Comparison of ENCODE assay signal across 9 cellular contexts in the genomic region with DNA sequence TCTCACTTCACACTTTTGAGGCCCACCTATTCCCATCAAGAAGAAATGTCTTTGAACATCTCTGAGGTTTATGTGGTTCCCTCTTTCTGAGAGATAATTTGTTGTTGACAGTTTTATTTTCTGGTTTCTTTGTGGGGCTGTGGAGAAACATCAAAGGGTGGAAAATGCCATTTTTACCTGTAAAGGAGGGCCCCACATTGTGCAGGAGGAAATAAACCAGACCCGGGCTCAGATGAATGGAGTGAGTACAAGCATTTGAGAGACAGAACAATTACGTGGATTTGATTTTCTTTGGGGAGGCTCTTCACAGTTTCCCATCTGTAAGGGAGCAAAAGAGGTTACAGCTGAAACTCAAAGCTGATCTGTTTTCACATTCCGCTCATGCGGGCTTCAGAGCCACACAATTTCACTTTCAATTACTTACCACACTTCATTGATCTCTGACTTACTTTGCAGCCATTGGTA. TPM values are rescaled to one million over a fixed set of nuclear protein-coding genes. Genes with fewer than 3 reads are reported as not detected.
DNase-seq lines count a peak whose midpoint lies in the region; ATAC-seq, FAIRE-seq and TF ChIP-seq lines count a peak whose summit lies in the region.
"Had no signal": no experiment of that assay in that cellular context is flagged by ENCODE, and none has a peak within 500 bp of the region (broad histone marks: within the 10 kb centered on the region; RNA-seq: fewer than 3 reads in every experiment).

No MANE protein-coding gene starts in this region.

- H3K27me3 ChIP-seq in ascending aorta (no peaks in the 10 kb centered on the region), left lung (no peaks in the 10 kb centered on the region)

- peak; percentile 68 for FAIRE-seq in GM12892 (lab: Jason Lieb, UNC)

- peaks cover 4% of the 10 kb centered on the region for H3K27me3 Mint-ChIP-seq in activated naive CD8-positive, alpha-beta T cell treated with anti-CD3 and anti-CD28 coated beads, Interleukin-2, amount 50 U/mL, for 24 hours

- peak overlapping the region; percentile 39 for H3K4me3 Mint-ChIP-seq in activated naive CD8-positive, alpha-beta T cell treated with anti-CD3 and anti-CD28 coated beads, Interleukin-2, amount 50 U/mL, for 24 hours

- peak overlapping the region; percentile 88 for H3K27ac Mint-ChIP-seq in activated naive CD8-positive, alpha-beta T cell treated with anti-CD3 and anti-CD28 coated beads, Interleukin-2, amount 50 U/mL, for 24 hours

- peaks cover 28% of the 10 kb centered on the region for H3K36me3 Mint-ChIP-seq in activated naive CD8-positive, alpha-beta T cell treated with anti-CD3 and anti-CD28 coated beads, Interleukin-2, amount 50 U/mL, for 24 hours (ENCODE audit: low read depth)

- no peak for TF ChIP-seq POLR2A in GM12892 (IDR thresholded peaks at IDR 0.05; ENCODE audit: low read depth, low read length)

- no peaks in the 10 kb centered on the region for H3K9me3 Mint-ChIP-seq in activated naive CD8-positive, alpha-beta T cell treated with anti-CD3 and anti-CD28 coated beads, Interleukin-2, amount 50 U/mL, for 24 hours

- H3K4me3 ChIP-seq in ascending aorta (no peak overlapping the region), left lung (no peak overlapping the region)

- H3K27ac ChIP-seq in ascending aorta (peak overlapping the region in 1 of 2 donors; percentile 81), left lung (peak overlapping the region in 1 of 2 donors; percentile 23)

- TF ChIP-seq CTCF in ascending aorta (IDR thresholded peaks at IDR 0.05): no peak
- no peak for TF ChIP-seq CTCF in left lung (IDR thresholded peaks at IDR 0.05)

- intact Hi-C loops in ascending aorta (cut with DNase I): no loop called here
- intact Hi-C loops in left lung (cut with DNase I): no loop called here

- peaks cover 0 to 30% of the 10 kb centered on the region in 2 donors for H3K4me1 ChIP-seq in ascending aorta
- H3K4me1 ChIP-seq in left lung: peaks cover 0 to 46% of the 10 kb centered on the region in 2 donors

- H3K9me3 ChIP-seq in ascending aorta: no peaks in the 10 kb centered on the region
- no peaks in the 10 kb centered on the region for H3K9me3 ChIP-seq in left lung

- peak; percentile 88 for ATAC-seq in GM19395 (IDR thresholded peaks at IDR 0.05; ENCODE audit: unreplicated experiment)
- peak; percentile 73 for ATAC-seq in HG03097 (IDR thresholded peaks at IDR 0.05; ENCODE audit: low FRiP score, unreplicated experiment)
- peak; percentile 78 for ATAC-seq in activated naive CD8-positive, alpha-beta T cell treated with anti-CD3 and anti-CD28 coated beads, Interleukin-2, amount 50 U/mL, for 24 hours
- no peak for ATAC-seq in left lung

- peaks cover 65% of the 10 kb centered on the region for H3K4me1 Mint-ChIP-seq in activated naive CD8-positive, alpha-beta T cell treated with anti-CD3 and anti-CD28 coated beads, Interleukin-2, amount 50 U/mL, for 24 hours

- H3K36me3 ChIP-seq in ascending aorta (peaks cover 6 to 21% of the 10 kb centered on the region in 2 donors), left lung (peaks cover 0 to 59% of the 10 kb centered on the region in 2 donors)

- DNase-seq in GM12892 (ENCODE audit: insufficient read length): no peak
- DNase-seq in activated naive CD8-positive, alpha-beta T cell treated with anti-CD3 and anti-CD28 coated beads, Interleukin-2, amount 50 U/mL, for 24 hours: no peak
- no peak for DNase-seq in putamen (ENCODE audit: low spot score)
- no peak for DNase-seq in ascending aorta (ENCODE audit: low spot score in 2 of 2)
- DNase-seq in middle frontal gyrus (ENCODE audit: extremely low spot score, low spot score): no peak
- DNase-seq in left lung: no peak
- DNase-seq: NCI-H1436 had no signal

RNA-seq across cellular contexts. Expression of gene ITPRIP, which starts 29.8 kb away (rescaled TPM):
- 2.7 TPM for polyA plus RNA-seq in GM12892 (2012; ENCODE audit: missing spikeins)
- total RNA-seq in ascending aorta: 51.0 TPM
- total RNA-seq in left lung: 10 to 100 TPM; 27.7 to 29.2 TPM

RNA-seq across cellular contexts. Expression of gene GSTO2, which starts 39.5 kb away (rescaled TPM):
- polyA plus RNA-seq in GM12892 (2012; ENCODE audit: missing spikeins): 1.2 TPM
- total RNA-seq in ascending aorta: not detected
- total RNA-seq in left lung: 10 to 100 TPM in 1 of 2 donors, 1 to 10 TPM in 1; 9.5 to 13.4 TPM

RNA-seq across cellular contexts. Expression of gene CFAP58, which starts 45.2 kb away (rescaled TPM):
- 0.19 TPM for polyA plus RNA-seq in GM12892 (2012; ENCODE audit: missing spikeins)
- total RNA-seq in ascending aorta (not detected), left lung (under 1 TPM; 0.29 to 0.79 TPM)

RNA-seq across cellular contexts. Expression of gene GSTO1, which starts 53.8 kb away (rescaled TPM):
- polyA plus RNA-seq in GM12892 (2012; ENCODE audit: missing spikeins): 137 TPM
- total RNA-seq in ascending aorta (62.2 TPM), left lung (100 to 1,000 TPM; 106 to 157 TPM)

Comparison
In these comparisons a context has a peak if more than half of its experiments do, and no peak if none do; other contexts are left out.
1. RNA of gene GSTO2, which starts 39.5 kb away (total RNA-seq): 9.5 to 13.4 TPM in left lung; not detected in ascending aorta (single experiment); every median in the first group is over 10 times any median in the second.